ENCODE assay signal across 14 cellular contexts in the genomic region with DNA sequence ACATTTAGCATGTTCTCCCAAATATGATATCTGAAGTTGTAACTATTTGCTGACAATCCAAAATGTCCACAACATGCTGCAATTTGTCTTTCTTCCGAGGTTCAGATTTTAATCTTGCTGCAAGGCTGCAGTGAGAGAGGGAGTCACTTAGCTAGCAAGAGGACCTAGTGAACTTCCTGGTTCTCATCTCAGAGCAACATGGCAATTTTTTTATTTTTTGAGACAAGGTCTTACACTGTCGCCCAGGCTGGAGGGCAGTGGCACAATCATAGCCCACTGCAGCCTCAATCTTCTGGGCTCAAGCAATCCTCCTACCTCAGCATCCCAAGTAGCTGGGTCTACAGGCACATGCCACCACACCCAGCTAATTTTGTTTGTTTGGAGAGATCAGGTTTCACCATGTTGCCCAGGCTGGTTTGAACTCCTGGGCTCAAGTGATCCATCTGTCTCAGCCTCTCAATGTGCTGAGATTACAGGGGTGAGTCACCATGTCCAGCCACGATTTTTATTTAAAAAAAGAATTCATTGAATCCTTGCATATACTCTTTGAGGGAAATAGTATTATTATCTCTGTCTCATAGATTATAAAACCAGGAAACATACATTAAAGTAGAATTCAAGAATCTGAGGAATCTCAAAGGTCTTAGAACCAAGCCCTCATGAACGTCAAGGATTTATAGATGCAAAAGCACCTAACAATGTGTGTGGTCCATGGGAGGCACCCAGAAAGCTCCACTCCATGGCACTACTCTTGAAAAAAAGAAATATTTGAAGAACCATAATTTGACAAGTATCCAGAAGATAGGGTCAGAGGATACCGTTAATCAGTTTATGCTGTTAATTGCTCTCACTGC. TPM values are rescaled to one million over a fixed set of nuclear protein-coding genes. Genes with fewer than 3 reads are reported as not detected.
DNase-seq lines count a peak whose midpoint lies in the region; ATAC-seq and TF ChIP-seq lines count a peak whose summit lies in the region.
"Had no signal": no experiment of that assay in that cellular context is flagged by ENCODE, and none has a peak within 500 bp of the region (broad histone marks: within the 10 kb centered on the region; RNA-seq: fewer than 3 reads in every experiment).

No MANE protein-coding gene starts in this region.

- H3K4me1 ChIP-seq in SK-N-SH (ENCODE audit: control insufficient read depth in 1 of 2, insufficient read depth in 2 of 2, low read depth in 1 of 2, low read length in 1 of 2): no peaks in the 10 kb centered on the region

- H3K4me3 ChIP-seq in AG09309 (ENCODE audit: control insufficient read depth, low read depth, low read length): no peak overlapping the region
- H3K4me3 ChIP-seq in SK-N-SH (ENCODE audit: low read depth in 2 of 2, low read length in 1 of 2): no peak overlapping the region
- H3K4me3 ChIP-seq in fibroblast of mammary gland (ENCODE audit: control insufficient read depth, low read depth, low read length): no peak overlapping the region
- H3K4me3 ChIP-seq: GM12878 had no signal

- H3K9me3 ChIP-seq in SK-N-SH: no peaks in the 10 kb centered on the region

- 51% methylated on average over 5 of the region's 5 CpGs for WGBS in SK-N-SH (ENCODE audit: low lambda C conversion rate)

- CTCF ChIA-PET in SK-N-SH (lab: Yijun Ruan, JAX): no interaction called here

- ATAC-seq in GM19035 (IDR thresholded peaks at IDR 0.05; ENCODE audit: unreplicated experiment) (no peak), GM18498 (IDR thresholded peaks at IDR 0.05; ENCODE audit: unreplicated experiment) (no peak), HG02981 (IDR thresholded peaks at IDR 0.05; ENCODE audit: unreplicated experiment) (no peak)
- ATAC-seq: GM12878; stimulated activated naive CD8-positive, alpha-beta T cell treated with anti-CD3 and anti-CD28 coated beads, Interleukin-15, Interleukin-2, amounts not matched to agents 100 U/mL and 50 U/mL, for 24 hours had no signal

- H3K4me2 ChIP-seq in SK-N-SH: no peak overlapping the region

- no peak for TF ChIP-seq RAD21 in SK-N-SH (IDR thresholded peaks at IDR 0.05; ENCODE audit: low read length)

- no peaks in the 10 kb centered on the region for H3F3A ChIP-seq in SK-N-SH (replicated peaks; ENCODE audit: insufficient read depth)

- TF ChIP-seq CTCF in AG09309 (IDR thresholded peaks at IDR 0.05; ENCODE audit: control insufficient read depth, insufficient read depth, low read depth, low read length, missing control alignments) (no peak), SK-N-SH (IDR thresholded peaks at IDR 0.05) (no peak), fibroblast of mammary gland (conservative IDR thresholded peaks at IDR 0.05; ENCODE audit: control insufficient read depth, insufficient read depth, low read depth, low read length) (no peak)

- no peaks in the 10 kb centered on the region for H4K20me1 ChIP-seq in SK-N-SH (ENCODE audit: insufficient read depth)

- H2AFZ ChIP-seq in SK-N-SH (ENCODE audit: low read depth): no peak overlapping the region

- no peak for TF ChIP-seq EP300 in SK-N-SH (IDR thresholded peaks at IDR 0.05; ENCODE audit: borderline replicate concordance in 1 of 2, low read depth in 1 of 2, low read length in 1 of 2)

- H3K27me3 ChIP-seq in SK-N-SH (ENCODE audit: insufficient read depth): no peaks in the 10 kb centered on the region

- DNase-seq in AG09309 (ENCODE audit: low read depth): peak; percentile 24
- peak; percentile 73 for DNase-seq in HCEC 1CT
- no peak for DNase-seq in SK-N-SH
- peak; percentile 75 for DNase-seq in fibroblast of mammary gland (ENCODE audit: low read depth)
- DNase-seq in HK-2 (ENCODE audit: unreplicated experiment): no peak
- DNase-seq: activated CD4-positive, alpha-beta T cell treated with anti-CD3 and anti-CD28 coated beads for 48 hours; CD4-positive, alpha-beta T cell; immature natural killer cell; NCI-H1436 treated with DMSO at 0.1 percent for 48 hours; stimulated activated naive CD8-positive, alpha-beta T cell treated with anti-CD3 and anti-CD28 coated beads, Interleukin-15, Interleukin-2, amounts not matched to agents 100 U/mL and 50 U/mL, for 24 hours had no signal

- H3K9ac ChIP-seq in SK-N-SH: no peak overlapping the region

- H3K36me3 ChIP-seq in SK-N-SH (replicated peaks in 1 of 2; ENCODE audit: control insufficient read depth in 1 of 2, insufficient read depth in 2 of 2, low read length in 1 of 2): no peaks in the 10 kb centered on the region

- no peak overlapping the region for H3K27ac ChIP-seq in SK-N-SH (ENCODE audit: low read depth in 2 of 2, low read length in 1 of 2)

- no peaks in the 10 kb centered on the region for H3K79me2 ChIP-seq in SK-N-SH (ENCODE audit: insufficient read depth)

- POLR2A ChIA-PET in SK-N-SH (lab: Yijun Ruan, JAX): no interaction called here

- H3K9me2 ChIP-seq in SK-N-SH: no peaks in the 10 kb centered on the region

TF ChIP-seq in SK-N-SH, 30 proteins besides CTCF, POLR2A, EP300 and RAD21:
- TF ChIP-seq, protein P1, sequence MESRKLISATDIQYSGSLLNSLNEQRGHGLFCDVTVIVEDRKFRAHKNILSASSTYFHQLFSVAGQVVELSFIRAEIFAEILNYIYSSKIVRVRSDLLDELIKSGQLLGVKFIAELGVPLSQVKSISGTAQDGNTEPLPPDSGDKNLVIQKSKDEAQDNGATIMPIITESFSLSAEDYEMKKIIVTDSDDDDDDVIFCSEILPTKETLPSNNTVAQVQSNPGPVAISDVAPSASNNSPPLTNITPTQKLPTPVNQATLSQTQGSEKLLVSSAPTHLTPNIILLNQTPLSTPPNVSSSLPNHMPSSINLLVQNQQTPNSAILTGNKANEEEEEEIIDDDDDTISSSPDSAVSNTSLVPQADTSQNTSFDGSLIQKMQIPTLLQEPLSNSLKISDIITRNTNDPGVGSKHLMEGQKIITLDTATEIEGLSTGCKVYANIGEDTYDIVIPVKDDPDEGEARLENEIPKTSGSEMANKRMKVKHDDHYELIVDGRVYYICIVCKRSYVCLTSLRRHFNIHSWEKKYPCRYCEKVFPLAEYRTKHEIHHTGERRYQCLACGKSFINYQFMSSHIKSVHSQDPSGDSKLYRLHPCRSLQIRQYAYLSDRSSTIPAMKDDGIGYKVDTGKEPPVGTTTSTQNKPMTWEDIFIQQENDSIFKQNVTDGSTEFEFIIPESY (IDR thresholded peaks at IDR 0.05; ENCODE audit: borderline replicate concordance, low read depth): no peak
- TF ChIP-seq JUND (IDR thresholded peaks at IDR 0.05): 0 out of 2 replicates have a peak, but pooled peaks have one; percentile 11

RNA-seq across cellular contexts. Expression of gene HDC, which starts 9.1 kb away (rescaled TPM):
- polyA plus RNA-seq in SK-N-SH (2012; rRNA removed): not detected in 2 replicates
- polyA plus RNA-seq in SK-N-SH (2012; cell fraction: cytosol; rRNA removed): not detected in 2 replicates
- polyA plus RNA-seq in SK-N-SH (2012; cell fraction: nucleus; rRNA removed): not detected in 2 replicates
- polyA plus RNA-seq: GM12878 had no signal

Comparison
In these comparisons a context has a peak if more than half of its experiments do, and no peak if none do; other contexts are left out.
1. DNase-seq: peak in AG09309 (single experiment), HCEC 1CT (single experiment) and fibroblast of mammary gland (single experiment); none in SK-N-SH (single experiment) and HK-2 (single experiment).